8 cellular contexts compared by ENCODE assay signal in the genomic region with DNA sequence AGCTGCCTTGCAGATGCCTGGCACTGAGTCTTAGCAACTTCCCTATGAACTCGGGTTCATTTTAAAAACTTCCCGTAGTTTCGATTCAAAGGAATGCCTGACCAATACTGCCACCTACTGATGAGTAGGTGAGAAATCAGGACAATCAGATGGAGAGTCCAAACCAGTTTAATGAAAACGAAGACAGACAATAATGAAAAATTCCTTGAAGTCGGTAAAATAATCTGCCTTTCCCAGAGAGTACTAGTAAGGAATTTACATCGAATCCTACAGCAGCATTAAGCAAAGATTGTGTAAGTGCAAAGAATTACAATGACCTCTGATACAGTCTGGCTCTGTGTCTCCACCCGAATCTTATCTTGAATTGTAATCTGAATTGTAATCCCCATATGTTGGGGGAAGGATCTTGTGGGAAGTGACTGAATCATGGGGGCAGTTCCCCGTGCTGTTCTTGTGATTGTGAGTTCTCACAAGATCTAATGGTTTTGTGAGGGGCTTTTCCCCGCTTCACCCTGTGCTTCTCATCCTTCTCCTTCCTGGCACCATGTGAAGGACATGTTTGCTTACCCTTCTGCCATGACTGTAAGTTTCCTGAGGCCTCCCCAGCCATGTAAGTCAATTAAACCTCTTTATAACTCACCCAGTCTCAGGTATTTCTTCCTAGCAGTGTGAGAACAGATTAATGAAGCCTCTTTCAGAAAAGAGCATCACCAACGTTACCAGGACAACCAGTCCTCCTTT.
DNase-seq lines count a peak whose midpoint lies in the region; ATAC-seq and TF ChIP-seq lines count a peak whose summit lies in the region.

No MANE protein-coding gene starts in this region.

- H3K27me3 Mint-ChIP-seq in endodermal cell (ENCODE audit: insufficient read depth) (no peaks in the 10 kb centered on the region), mesothelial cell of epicardium (ENCODE audit: low read depth) (no peaks in the 10 kb centered on the region)

- peaks cover 42% of the 10 kb centered on the region for H3K36me3 Mint-ChIP-seq in endodermal cell (ENCODE audit: low read depth)
- peaks cover 29% of the 10 kb centered on the region for H3K36me3 Mint-ChIP-seq in mesothelial cell of epicardium

- ATAC-seq in GM18511 (IDR thresholded peaks at IDR 0.05; ENCODE audit: unreplicated experiment), result no peak
- ATAC-seq in HG03571 (IDR thresholded peaks at IDR 0.05; ENCODE audit: unreplicated experiment), result no peak

- WGBS in endodermal cell (ENCODE audit: insufficient coverage in 1 of 2, insufficient read length in 1 of 2), 2 experiments, result 26 to 51% methylated on average over 5 to 10 of the region's 10 CpGs

- DNase-seq in BJ (ENCODE audit: low read depth), result peak; percentile 8
- no peak for DNase-seq in Peyer's patch
- no peak for DNase-seq in endodermal cell
- DNase-seq in mesothelial cell of epicardium (ENCODE audit: low spot score in 2 of 2, unreplicated experiment in 2 of 2), result no peak
- DNase-seq in activated effector memory CD4-positive, alpha-beta T cell treated with anti-CD3 and anti-CD28 coated beads, Interleukin-2, amount 50 U/mL, for 16 hours, result no peak

- H3K27ac ChIP-seq in HEK293 (ENCODE audit: extremely low read depth, low read depth, low read length) (no peak overlapping the region), Peyer's patch (peak overlapping the region in 1 of 4 donors; percentile 12), endodermal cell (ENCODE audit: low read depth, low read length) (no peak overlapping the region)

- no peak overlapping the region for H3K4me3 ChIP-seq in BJ (ENCODE audit: low read depth, low read length)
- H3K4me3 ChIP-seq in HEK293 (ENCODE audit: low read depth, low read length), result no peak overlapping the region
- H3K4me3 ChIP-seq in Peyer's patch, result peak overlapping the region in 2 of 4 donors; percentile 0 to 35
- no peak overlapping the region for H3K4me3 ChIP-seq in endodermal cell (ENCODE audit: low read length)

- CTCF ChIA-PET in BJ (lab: Yijun Ruan, JAX) (interaction anchor here (0.6 to 2.6 kb wide), 12 partner anchors 8 to 834 kb away, joined by 3 to 15 read pairs (median 4); no protein-coding TSS in a partner anchor), HEK293 (lab: Yijun Ruan, JAX) (interaction anchor here (0.6 to 4.2 kb wide), 25 partner anchors 9 to 1164 kb away, joined by 3 to 95 read pairs (median 3); no protein-coding TSS in a partner anchor)

- POLR2A ChIA-PET in BJ (lab: Charles Lee), result no interaction called here
- POLR2A ChIA-PET in HEK293 (lab: Yijun Ruan, JAX), result no interaction called here

- H3K27me3 ChIP-seq in BJ (ENCODE audit: control insufficient read depth, insufficient read depth, low read length) (no peaks in the 10 kb centered on the region), Peyer's patch (no peaks in the 10 kb centered on the region), endodermal cell (ENCODE audit: control insufficient read depth, insufficient read depth, low read length, poor library complexity, severe bottlenecking) (no peaks in the 10 kb centered on the region)

- H3K9ac ChIP-seq in endodermal cell (ENCODE audit: extremely low read depth, low read length, poor library complexity, severe bottlenecking), result no peak overlapping the region

- H3K9me3 ChIP-seq in HEK293 (ENCODE audit: control insufficient read depth, insufficient read depth, low read depth, low read length) (no peaks in the 10 kb centered on the region), Peyer's patch (no peaks in the 10 kb centered on the region), endodermal cell (ENCODE audit: control insufficient read depth, low read length) (peaks cover 11% of the 10 kb centered on the region)

- TF ChIP-seq POLR2A in Peyer's patch (IDR thresholded peaks at IDR 0.05), result no peak

- H3K4me3 Mint-ChIP-seq in endodermal cell, result no peak overlapping the region
- H3K4me3 Mint-ChIP-seq in mesothelial cell of epicardium, result peak overlapping the region; percentile 7

- H3K4me1 Mint-ChIP-seq in endodermal cell (peaks cover 4% of the 10 kb centered on the region), mesothelial cell of epicardium (peaks cover 9% of the 10 kb centered on the region)

- TF ChIP-seq CTCF in BJ (IDR thresholded peaks at IDR 0.05; ENCODE audit: insufficient read depth, low read depth, low read length) (peak; percentile 75), HEK293 (tag by site-specific recombination; IDR thresholded peaks at IDR 0.05) (no peak), Peyer's patch (IDR thresholded peaks at IDR 0.05) (peak in 5 of 6 experiments; percentile 15 to 73 (median 68)), endodermal cell (conservative IDR thresholded peaks at IDR 0.05) (peak; percentile 90), mesothelial cell of epicardium (IDR thresholded peaks at IDR 0.05; ENCODE audit: unreplicated experiment) (peak; percentile 49)

- H3K9me3 Mint-ChIP-seq in endodermal cell (peaks cover 29% of the 10 kb centered on the region), mesothelial cell of epicardium (peaks cover 32% of the 10 kb centered on the region)

- H3K36me3 ChIP-seq in BJ (ENCODE audit: control insufficient read depth, insufficient read depth, low read length) (no peaks in the 10 kb centered on the region), HEK293 (ENCODE audit: control insufficient read depth in 2 of 2, insufficient read depth in 1 of 2, low read length in 2 of 2) (no peaks in the 10 kb centered on the region), Peyer's patch (no peaks in the 10 kb centered on the region), endodermal cell (ENCODE audit: control insufficient read depth, insufficient read depth, low read length) (no peaks in the 10 kb centered on the region)

- no peak overlapping the region for H3K27ac Mint-ChIP-seq in endodermal cell
- H3K27ac Mint-ChIP-seq in mesothelial cell of epicardium, result peak overlapping the region; percentile 45

- H3K4me1 ChIP-seq in HEK293 (ENCODE audit: control insufficient read depth, insufficient read depth, low read length) (no peaks in the 10 kb centered on the region), Peyer's patch (no peaks in the 10 kb centered on the region), endodermal cell (ENCODE audit: control insufficient read depth, insufficient read depth, low read length) (no peaks in the 10 kb centered on the region)

TF ChIP-seq in HEK293, 187 proteins besides CTCF, POLR2A, EP300 and RAD21 (continues in another document):
- TF ChIP-seq YY1 (tag by site-specific recombination; IDR thresholded peaks at IDR 0.05) (no peak), ZEB2 (tag by site-specific recombination; IDR thresholded peaks at IDR 0.05) (no peak), ZNF791 (tag by site-specific recombination; IDR thresholded peaks at IDR 0.05) (no peak), ZNF514 (tag by site-specific recombination; IDR thresholded peaks at IDR 0.05) (no peak), ZNF654 (tag by site-specific recombination; IDR thresholded peaks at IDR 0.05; ENCODE audit: low read depth) (peak; percentile 95), ZFP37 (tag by site-specific recombination; IDR thresholded peaks at IDR 0.05) (no peak), ZNF19 (tag by site-specific recombination; IDR thresholded peaks at IDR 0.05; ENCODE audit: low read depth) (no peak), ZSCAN16 (tag by site-specific recombination; IDR thresholded peaks at IDR 0.05) (no peak), ZNF221 (tag by site-specific recombination; IDR thresholded peaks at IDR 0.05; ENCODE audit: borderline replicate concordance) (no peak), ZNF335 (tag by site-specific recombination; conservative IDR thresholded peaks at IDR 0.05) (no peak), ZBTB21 (tag by site-specific recombination; IDR thresholded peaks at IDR 0.05) (no peak), ZNF248 (tag by site-specific recombination; IDR thresholded peaks at IDR 0.05) (no peak)
- TF ChIP-seq, protein P1, sequence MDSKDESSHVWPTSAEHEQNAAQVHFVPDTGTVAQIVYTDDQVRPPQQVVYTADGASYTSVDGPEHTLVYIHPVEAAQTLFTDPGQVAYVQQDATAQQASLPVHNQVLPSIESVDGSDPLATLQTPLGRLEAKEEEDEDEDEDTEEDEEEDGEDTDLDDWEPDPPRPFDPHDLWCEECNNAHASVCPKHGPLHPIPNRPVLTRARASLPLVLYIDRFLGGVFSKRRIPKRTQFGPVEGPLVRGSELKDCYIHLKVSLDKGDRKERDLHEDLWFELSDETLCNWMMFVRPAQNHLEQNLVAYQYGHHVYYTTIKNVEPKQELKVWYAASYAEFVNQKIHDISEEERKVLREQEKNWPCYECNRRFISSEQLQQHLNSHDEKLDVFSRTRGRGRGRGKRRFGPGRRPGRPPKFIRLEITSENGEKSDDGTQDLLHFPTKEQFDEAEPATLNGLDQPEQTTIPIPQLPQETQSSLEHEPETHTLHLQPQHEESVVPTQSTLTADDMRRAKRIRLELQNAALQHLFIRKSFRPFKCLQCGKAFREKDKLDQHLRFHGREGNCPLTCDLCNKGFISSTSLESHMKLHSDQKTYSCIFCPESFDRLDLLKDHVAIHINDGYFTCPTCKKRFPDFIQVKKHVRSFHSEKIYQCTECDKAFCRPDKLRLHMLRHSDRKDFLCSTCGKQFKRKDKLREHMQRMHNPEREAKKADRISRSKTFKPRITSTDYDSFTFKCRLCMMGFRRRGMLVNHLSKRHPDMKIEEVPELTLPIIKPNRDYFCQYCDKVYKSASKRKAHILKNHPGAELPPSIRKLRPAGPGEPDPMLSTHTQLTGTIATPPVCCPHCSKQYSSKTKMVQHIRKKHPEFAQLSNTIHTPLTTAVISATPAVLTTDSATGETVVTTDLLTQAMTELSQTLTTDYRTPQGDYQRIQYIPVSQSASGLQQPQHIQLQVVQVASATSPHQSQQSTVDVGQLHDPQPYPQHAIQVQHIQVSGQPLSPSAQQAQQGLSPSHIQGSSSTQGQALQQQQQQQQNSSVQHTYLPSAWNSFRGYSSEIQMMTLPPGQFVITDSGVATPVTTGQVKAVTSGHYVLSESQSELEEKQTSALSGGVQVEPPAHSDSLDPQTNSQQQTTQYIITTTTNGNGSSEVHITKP (tag by site-specific recombination; IDR thresholded peaks at IDR 0.05), result peak; percentile 44
- TF ChIP-seq, protein P2, sequence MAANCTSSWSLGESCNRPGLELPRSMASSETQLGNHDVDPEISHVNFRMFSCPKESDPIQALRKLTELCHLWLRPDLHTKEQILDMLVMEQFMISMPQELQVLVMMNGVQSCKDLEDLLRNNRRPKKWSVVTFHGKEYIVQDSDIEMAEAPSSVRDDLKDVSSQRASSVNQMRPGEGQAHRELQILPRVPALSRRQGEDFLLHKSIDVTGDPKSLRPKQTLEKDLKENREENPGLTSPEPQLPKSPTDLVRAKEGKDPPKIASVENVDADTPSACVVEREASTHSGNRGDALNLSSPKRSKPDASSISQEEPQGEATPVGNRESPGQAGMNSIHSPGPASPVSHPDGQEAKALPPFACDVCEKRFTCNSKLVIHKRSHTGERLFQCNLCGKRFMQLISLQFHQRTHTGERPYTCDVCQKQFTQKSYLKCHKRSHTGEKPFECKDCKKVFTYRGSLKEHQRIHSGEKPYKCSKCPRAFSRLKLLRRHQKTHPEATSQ (tag by site-specific recombination; IDR thresholded peaks at IDR 0.05), result no peak
